10 cellular contexts compared by ENCODE assay signal in the genomic region with DNA sequence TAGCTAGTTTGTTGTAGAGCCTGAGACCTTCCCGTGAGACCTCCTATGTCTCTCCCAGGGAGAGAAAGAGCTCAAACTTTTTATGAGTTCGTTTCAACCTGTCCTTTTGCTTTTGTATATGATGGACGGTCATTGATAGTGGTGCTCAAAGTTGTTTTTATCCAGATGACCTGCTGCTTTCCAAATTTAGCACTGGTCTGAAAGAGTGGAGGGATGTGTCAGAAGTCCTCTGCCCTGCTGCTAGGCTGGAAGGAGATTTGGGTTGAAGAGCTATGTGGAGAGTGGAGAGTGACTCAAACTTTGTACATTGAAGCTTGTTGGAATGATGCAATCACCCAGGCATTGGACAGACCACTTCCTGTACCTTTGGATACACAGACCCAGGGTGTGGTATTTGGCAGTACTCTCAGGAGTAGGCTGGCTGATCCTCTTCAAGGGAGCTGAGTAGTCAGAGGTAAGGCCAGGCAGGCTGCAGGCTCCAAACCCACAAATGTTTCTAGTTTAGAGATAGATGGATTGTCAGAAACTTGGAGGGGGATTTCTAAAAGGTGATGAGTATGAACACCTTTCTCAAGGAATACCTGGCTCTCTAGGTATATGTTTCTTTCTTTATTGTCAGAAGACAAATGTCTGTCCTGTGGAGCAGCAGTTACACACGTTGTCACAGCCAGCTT. TPM values are rescaled to one million over a fixed set of nuclear protein-coding genes. Genes with fewer than 3 reads are reported as not detected.
A peak's percentile ranks its signal among the peaks of the same experiment; 100 is the strongest.
DNase-seq lines count a peak whose midpoint lies in the region; ATAC-seq and TF ChIP-seq lines count a peak whose summit lies in the region.
"Had no signal": no experiment of that assay in that cellular context is flagged by ENCODE, and none has a peak within 500 bp of the region (broad histone marks: within the 10 kb centered on the region; RNA-seq: fewer than 3 reads in every experiment).

No MANE protein-coding gene starts in this region.

- H3K4me3 Mint-ChIP-seq in activated CD8-positive, alpha-beta T cell treated with anti-CD3 and anti-CD28 coated beads for 36 hours: no peak overlapping the region
- H3K4me3 Mint-ChIP-seq in activated CD8-positive, alpha-beta T cell treated with anti-CD3 and anti-CD28 coated beads, Interleukin-2, amount 10 ng/mL, durations not matched to agents 7 days and 5 days: no peak overlapping the region

- CTCF ChIA-PET in activated CD8-positive, alpha-beta T cell treated with anti-CD3 and anti-CD28 coated beads for 36 hours (lab: Charles Lee): interaction anchor here (0.8 to 1.2 kb wide), 5 partner anchors 9 to 382 kb away, joined by 3 to 4 read pairs (median 3); no protein-coding TSS in a partner anchor
- CTCF ChIA-PET in activated CD8-positive, alpha-beta T cell treated with anti-CD3 and anti-CD28 coated beads, Interleukin-2, amount 10 ng/mL, durations not matched to agents 7 days and 5 days (lab: Charles Lee): interaction anchor here (0.9 kb wide), 1 partner anchor 47 kb away, joined by 3 read pairs; no protein-coding TSS in a partner anchor

- TF ChIP-seq CTCF in activated CD8-positive, alpha-beta T cell treated with anti-CD3 and anti-CD28 coated beads for 36 hours (IDR thresholded peaks at IDR 0.05): no peak
- TF ChIP-seq CTCF in fibroblast of villous mesenchyme (IDR thresholded peaks at IDR 0.05; ENCODE audit: insufficient read depth, low read depth, low read length) (no peak), thyroid gland (IDR thresholded peaks at IDR 0.05) (no peak)

- H3K4me3 ChIP-seq in fibroblast of villous mesenchyme (ENCODE audit: low read depth, low read length) (no peak overlapping the region), thyroid gland (replicated peaks in 1 of 3) (no peak overlapping the region)
- H3K4me3 ChIP-seq: heart right ventricle, thoracic aorta had no signal

- TF ChIP-seq POLR2A in thyroid gland (IDR thresholded peaks at IDR 0.05): peak in 1 of 2 donors; percentile 68

- no peaks in the 10 kb centered on the region for H3K36me3 ChIP-seq in thyroid gland
- H3K36me3 ChIP-seq: heart right ventricle, thoracic aorta had no signal

- peak; percentile 92 for ATAC-seq in activated CD8-positive, alpha-beta T cell treated with anti-CD3 and anti-CD28 coated beads for 36 hours
- no peak for ATAC-seq in activated CD8-positive, alpha-beta T cell treated with anti-CD3 and anti-CD28 coated beads, Interleukin-2, amount 10 ng/mL, durations not matched to agents 7 days and 5 days
- ATAC-seq in HG03108 (IDR thresholded peaks at IDR 0.05; ENCODE audit: unreplicated experiment): no peak

- intact Hi-C loops in activated CD8-positive, alpha-beta T cell treated with anti-CD3 and anti-CD28 coated beads for 36 hours (cut with micrococcal nuclease): no loop called here
- intact Hi-C loops in thyroid gland (cut with DNase I): loop anchor here (10.0 kb wide), 1 partner anchor 46 kb away; the partner anchor contains the start of gene RREB1

- peak overlapping the region; percentile 72 to 92 (median 89) for H3K27ac ChIP-seq in thyroid gland
- H3K27ac ChIP-seq: heart right ventricle, thoracic aorta had no signal

- H3K27me3 ChIP-seq in thyroid gland: no peaks in the 10 kb centered on the region
- H3K27me3 ChIP-seq: heart right ventricle had no signal

- peak overlapping the region; percentile 18 for H3K27ac Mint-ChIP-seq in activated CD8-positive, alpha-beta T cell treated with anti-CD3 and anti-CD28 coated beads for 36 hours
- no peak overlapping the region for H3K27ac Mint-ChIP-seq in activated CD8-positive, alpha-beta T cell treated with anti-CD3 and anti-CD28 coated beads, Interleukin-2, amount 10 ng/mL, durations not matched to agents 7 days and 5 days

- H3K4me1 Mint-ChIP-seq in activated CD8-positive, alpha-beta T cell treated with anti-CD3 and anti-CD28 coated beads for 36 hours (ENCODE audit: low read depth): peaks cover 15% of the 10 kb centered on the region
- H3K4me1 Mint-ChIP-seq in activated CD8-positive, alpha-beta T cell treated with anti-CD3 and anti-CD28 coated beads, Interleukin-2, amount 10 ng/mL, durations not matched to agents 7 days and 5 days (ENCODE audit: low read depth): peaks cover 10% of the 10 kb centered on the region

- DNase-seq in activated CD8-positive, alpha-beta T cell treated with anti-CD3 and anti-CD28 coated beads for 36 hours: peak; percentile 62
- DNase-seq in activated CD8-positive, alpha-beta T cell treated with anti-CD3 and anti-CD28 coated beads, Interleukin-2, amount 10 ng/mL, durations not matched to agents 7 days and 5 days: no peak
- DNase-seq in SIG-M5 treated with dmso at 0.1 percent for 504 hours (lab: John Stamatoyannopoulos, UW; ENCODE audit: unreplicated experiment) (peak; percentile 92), fibroblast of villous mesenchyme (ENCODE audit: low read depth) (peak; percentile 92), thyroid gland (peak; percentile 84 to 87), nucleus accumbens (lab: John Stamatoyannopoulos, UW) (no peak)
- no peak for DNase-seq in stimulated activated CD4-positive, alpha-beta T cell treated with anti-CD3 and anti-CD28 coated beads, Interleukin-2, amount 100 ng/mL, for 24 hours
- DNase-seq: heart right ventricle had no signal

- peaks cover 26 to 41% of the 10 kb centered on the region in 2 donors for H3K4me1 ChIP-seq in thyroid gland

- WGBS in thyroid gland, 2 donors: 69 to 77% methylated on average over 4 of the region's 4 CpGs

- H3K27me3 Mint-ChIP-seq in activated CD8-positive, alpha-beta T cell treated with anti-CD3 and anti-CD28 coated beads for 36 hours: no peaks in the 10 kb centered on the region
- H3K27me3 Mint-ChIP-seq in activated CD8-positive, alpha-beta T cell treated with anti-CD3 and anti-CD28 coated beads, Interleukin-2, amount 10 ng/mL, durations not matched to agents 7 days and 5 days (ENCODE audit: low read depth): peaks cover 6% of the 10 kb centered on the region

- POLR2A ChIA-PET in activated CD8-positive, alpha-beta T cell treated with anti-CD3 and anti-CD28 coated beads for 36 hours (lab: Charles Lee): interaction anchor here (0.6 to 1.1 kb wide), 5 partner anchors 12 to 181 kb away, joined by 3 to 4 read pairs (median 3); no protein-coding TSS in a partner anchor
- POLR2A ChIA-PET in activated CD8-positive, alpha-beta T cell treated with anti-CD3 and anti-CD28 coated beads, Interleukin-2, amount 10 ng/mL, durations not matched to agents 7 days and 5 days (lab: Charles Lee): interaction anchor here (1.0 kb wide), 1 partner anchor 28 kb away, joined by 6 read pairs; no protein-coding TSS in a partner anchor

- H3K9me3 Mint-ChIP-seq in activated CD8-positive, alpha-beta T cell treated with anti-CD3 and anti-CD28 coated beads for 36 hours: no peaks in the 10 kb centered on the region
- H3K9me3 Mint-ChIP-seq in activated CD8-positive, alpha-beta T cell treated with anti-CD3 and anti-CD28 coated beads, Interleukin-2, amount 10 ng/mL, durations not matched to agents 7 days and 5 days (ENCODE audit: insufficient read depth): no peaks in the 10 kb centered on the region

- H3K9me3 ChIP-seq in thyroid gland: no peaks in the 10 kb centered on the region
- H3K9me3 ChIP-seq: heart right ventricle, thoracic aorta had no signal

- no peaks in the 10 kb centered on the region for H3K36me3 Mint-ChIP-seq in activated CD8-positive, alpha-beta T cell treated with anti-CD3 and anti-CD28 coated beads for 36 hours (ENCODE audit: low read depth)
- H3K36me3 Mint-ChIP-seq in activated CD8-positive, alpha-beta T cell treated with anti-CD3 and anti-CD28 coated beads, Interleukin-2, amount 10 ng/mL, durations not matched to agents 7 days and 5 days (ENCODE audit: low read depth): no peaks in the 10 kb centered on the region

RNA-seq across cellular contexts. Expression of gene RREB1, which starts 49.4 kb away (rescaled TPM):
- total RNA-seq in activated CD8-positive, alpha-beta T cell treated with anti-CD3 and anti-CD28 coated beads for 36 hours: 10 to 100 TPM; 18.7 to 19.7 TPM
- total RNA-seq in activated CD8-positive, alpha-beta T cell treated with anti-CD3 and anti-CD28 coated beads, Interleukin-2, amount 10 ng/mL, durations not matched to agents 7 days and 5 days: 10 to 100 TPM; 27.5 to 29.0 TPM
- 24.5 and 26.3 TPM in 2 replicates for total RNA-seq in fibroblast of villous mesenchyme
- total RNA-seq in thyroid gland: 10 to 100 TPM; 48.0 to 91.3 (median 57.1) TPM

Comparison
In these comparisons a context has a peak if more than half of its experiments do, and no peak if none do; other contexts are left out.
1. DNase-seq: peak in activated CD8-positive, alpha-beta T cell treated with anti-CD3 and anti-CD28 coated beads for 36 hours (single experiment), SIG-M5 treated with dmso at 0.1 percent for 504 hours (single experiment), fibroblast of villous mesenchyme (single experiment) and thyroid gland (2 of 2); none in activated CD8-positive, alpha-beta T cell treated with anti-CD3 and anti-CD28 coated beads, Interleukin-2, amount 10 ng/mL, durations not matched to agents 7 days and 5 days (single experiment), stimulated activated CD4-positive, alpha-beta T cell treated with anti-CD3 and anti-CD28 coated beads, Interleukin-2, amount 100 ng/mL, for 24 hours (0 of 2) and nucleus accumbens (0 of 56).